17 cellular contexts compared by ENCODE assay signal in the genomic region with DNA sequence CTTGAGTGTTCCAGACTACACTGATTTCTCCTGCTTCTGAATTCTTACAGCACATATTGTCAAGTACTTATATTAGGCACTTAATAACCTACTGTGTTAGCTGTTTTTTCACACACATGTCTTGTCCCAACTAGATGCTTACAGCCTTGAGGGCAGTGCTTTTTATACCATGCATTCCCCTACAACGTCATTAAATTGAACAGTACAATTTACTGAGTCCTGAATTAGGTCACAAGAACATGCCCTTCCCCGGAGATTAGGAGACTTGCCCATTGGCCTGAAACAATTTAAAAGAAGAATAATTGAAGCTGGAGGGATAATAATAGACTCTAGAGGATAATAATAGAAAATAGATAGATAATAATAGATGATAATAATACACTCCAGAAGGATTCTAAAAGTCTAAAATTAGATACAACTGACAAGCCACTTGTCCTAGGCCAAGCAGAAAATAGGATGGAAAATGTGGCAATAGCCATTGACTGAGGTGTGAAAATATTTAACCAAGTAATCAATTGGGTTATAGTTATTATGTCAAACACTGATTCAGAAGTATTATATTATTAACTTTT.
DNase-seq lines count a peak whose midpoint lies in the region; ATAC-seq and TF ChIP-seq lines count a peak whose summit lies in the region.
"Had no signal": no experiment of that assay in that cellular context is flagged by ENCODE, and none has a peak within 500 bp of the region (broad histone marks: within the 10 kb centered on the region; RNA-seq: fewer than 3 reads in every experiment).

No MANE protein-coding gene starts in this region.

- peaks cover 0 to 18% (median 1%) of the 10 kb centered on the region in 12 donors for H3K4me1 ChIP-seq in heart left ventricle
- H3K4me1 ChIP-seq: BE2C had no signal

- ATAC-seq in heart left ventricle, result peak; percentile 48 to 87 (median 70)
- no peak for ATAC-seq in left cardiac atrium
- ATAC-seq: GM23338 had no signal

- H3K36me3 ChIP-seq in heart left ventricle, result peaks cover 0 to 4% (median 0%) of the 10 kb centered on the region in 9 donors
- H3K36me3 ChIP-seq: BE2C had no signal

- H3K27ac ChIP-seq in heart left ventricle, result peak overlapping the region in 1 of 12 donors; percentile 12
- H3K27ac ChIP-seq: HL-60 had no signal

- H3K4me3 Mint-ChIP-seq in nephron progenitor cell, result no peak overlapping the region
- H3K4me3 Mint-ChIP-seq: CD4-positive, CD25-positive, alpha-beta regulatory T cell; CD8-positive, alpha-beta memory T cell; GM23338 had no signal

- H3K4me3 ChIP-seq in heart left ventricle, result no peak overlapping the region
- H3K4me3 ChIP-seq: GM23338 had no signal

- H3K27ac Mint-ChIP-seq in nephron progenitor cell, result no peak overlapping the region
- H3K27ac Mint-ChIP-seq: CD4-positive, CD25-positive, alpha-beta regulatory T cell; GM23338 had no signal

- H3K36me3 Mint-ChIP-seq in nephron progenitor cell (ENCODE audit: low read depth), result peaks cover 14% of the 10 kb centered on the region

- DNase-seq in heart left ventricle, result no peak
- DNase-seq in left cardiac atrium, result no peak
- peak; percentile 66 for DNase-seq in NCI-H2227 treated with DMSO at 0.1 percent for 48 hours (lab: John Stamatoyannopoulos, UW)
- DNase-seq in myocyte (ENCODE audit: low read depth), result peak; percentile 26
- DNase-seq in NCI-H146 treated with DMSO at 0.1 percent for 48 hours (lab: John Stamatoyannopoulos, UW; ENCODE audit: unreplicated experiment), result no peak
- no peak for DNase-seq in nephron progenitor cell
- DNase-seq: ACHN; BE2C; C1 segment of cervical spinal cord; CD4-positive, CD25-positive, alpha-beta regulatory T cell; CD8-positive, alpha-beta memory T cell; COR-L47; GDM1; HCEC 1CT; IMR-90 had no signal

- 25 to 38% (median 36%) methylated on average over 2 of the region's 2 CpGs for WGBS in heart left ventricle, 4 donors

- TF ChIP-seq CTCF in heart left ventricle (IDR thresholded peaks at IDR 0.05) (no peak), nephron progenitor cell (IDR thresholded peaks at IDR 0.05) (no peak)

- H3K4me1 Mint-ChIP-seq in nephron progenitor cell, result no peaks in the 10 kb centered on the region
- H3K4me1 Mint-ChIP-seq: CD8-positive, alpha-beta memory T cell; GM23338 had no signal

- no peaks in the 10 kb centered on the region for H3K27me3 ChIP-seq in heart left ventricle
- H3K27me3 ChIP-seq: BE2C had no signal

- H3K9me3 Mint-ChIP-seq in nephron progenitor cell, result no peaks in the 10 kb centered on the region
- H3K9me3 Mint-ChIP-seq: GM23338 had no signal

- H3K27me3 Mint-ChIP-seq in nephron progenitor cell (ENCODE audit: low read depth, poor library complexity), result peaks cover 4% of the 10 kb centered on the region
- H3K27me3 Mint-ChIP-seq: CD4-positive, CD25-positive, alpha-beta regulatory T cell; CD8-positive, alpha-beta memory T cell had no signal

- no peak for TF ChIP-seq POLR2A in heart left ventricle (IDR thresholded peaks at IDR 0.05)

- intact Hi-C loops in heart left ventricle (cut with DNase I), result loop anchor here in 1 of 10 donors (10.0 kb wide), 1 partner anchor 64 kb away; no protein-coding TSS in a partner anchor
- intact Hi-C loops in left cardiac atrium (cut with DNase I), result no loop called here

- H3K9me3 ChIP-seq in heart left ventricle, result no peaks in the 10 kb centered on the region
- H3K9me3 ChIP-seq: BE2C had no signal

Comparison
In these comparisons a context has a peak if more than half of its experiments do, and no peak if none do; other contexts are left out.
1. ATAC-seq: peak in heart left ventricle (4 of 4); none in left cardiac atrium (0 of 2).
2. DNase-seq: peak in NCI-H2227 treated with DMSO at 0.1 percent for 48 hours (single experiment) and myocyte (single experiment); none in heart left ventricle (0 of 5), left cardiac atrium (single experiment), NCI-H146 treated with DMSO at 0.1 percent for 48 hours (single experiment) and nephron progenitor cell (single experiment).